Comparison of ENCODE assay signal across 8 cellular contexts in the genomic region with DNA sequence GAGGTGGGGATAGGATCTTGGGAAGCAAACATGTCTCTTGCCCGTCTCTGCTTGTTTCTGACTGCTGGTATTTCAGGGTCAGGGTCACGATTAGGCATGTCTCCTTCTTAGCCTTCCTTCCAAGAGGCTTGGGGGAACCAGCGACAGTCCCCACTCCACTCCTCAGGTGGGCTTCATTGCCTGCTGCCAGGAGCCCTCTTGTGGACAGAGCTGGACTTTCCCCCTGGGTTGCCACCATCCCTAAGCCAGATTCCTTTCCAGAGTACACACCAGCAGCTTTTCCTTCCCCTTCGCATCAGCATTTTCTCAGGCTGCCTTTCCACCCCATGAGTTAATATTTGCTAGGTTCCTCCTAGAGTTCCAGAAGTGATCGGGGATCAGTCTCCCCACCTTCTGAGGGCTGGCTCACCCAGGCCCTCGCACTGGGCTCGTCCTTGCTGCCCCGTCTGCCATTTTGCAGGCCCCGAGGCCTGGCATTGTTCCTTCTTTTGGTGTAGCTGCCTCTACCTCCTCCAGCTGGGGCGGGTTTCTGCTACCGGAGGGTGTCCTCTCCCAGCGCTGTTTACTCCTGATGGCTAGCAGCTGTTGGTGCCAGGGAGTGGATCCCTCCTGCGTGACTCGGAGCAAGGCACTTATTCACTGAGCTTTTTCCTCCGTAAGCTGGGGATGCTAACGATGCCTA.
DNase-seq lines count a peak whose midpoint lies in the region; ATAC-seq and TF ChIP-seq lines count a peak whose summit lies in the region.

No MANE protein-coding gene starts in this region.

- no peak overlapping the region for H3K4me3 ChIP-seq in cardiac fibroblast (replicated peaks in 1 of 2; ENCODE audit: low read depth in 2 of 2, low read length in 2 of 2)

- ATAC-seq in SK-N-SH treated with all-trans-retinoic acid at 6 μM for 48 hours (peak; percentile 86), HG03457 (IDR thresholded peaks at IDR 0.05; ENCODE audit: unreplicated experiment) (no peak)
- peak; percentile 40 for ATAC-seq in stimulated activated naive CD8-positive, alpha-beta T cell treated with anti-CD3 and anti-CD28 coated beads, Interleukin-15, Interleukin-2, amounts not matched to agents 100 U/mL and 50 U/mL, for 24 hours

- DNase-seq in activated gamma-delta T cell treated with Interleukin-2 at 50 U/mL for 16 hours = peak; percentile 56
- DNase-seq in activated gamma-delta T cell (lab: John Stamatoyannopoulos, UW) = no peak
- peak; percentile 64 for DNase-seq in NCI-H1105 (lab: John Stamatoyannopoulos, UW)
- DNase-seq in cardiac fibroblast (ENCODE audit: low read depth in 2 of 2) = peak; percentile 75 to 78
- DNase-seq in kidney glomerular epithelial cell (lab: John Stamatoyannopoulos, UW) = peak; percentile 84
- DNase-seq in stimulated activated naive CD8-positive, alpha-beta T cell treated with anti-CD3 and anti-CD28 coated beads, Interleukin-15, Interleukin-2, amounts not matched to agents 100 U/mL and 50 U/mL, for 24 hours = peak; percentile 57

- peak; percentile 95 for TF ChIP-seq CTCF in cardiac fibroblast (IDR thresholded peaks at IDR 0.05; ENCODE audit: low read depth, low read length)

TF ChIP-seq in SK-N-SH treated with all-trans-retinoic acid at 6 μM for 48 hours, 23 proteins besides CTCF, POLR2A, EP300 and RAD21:
- no peak for TF ChIP-seq BACH2 (CRISPR knock-in tag; IDR thresholded peaks at IDR 0.05; ENCODE audit: borderline replicate concordance)
- no peak for TF ChIP-seq ZNF70 (CRISPR knock-in tag; IDR thresholded peaks at IDR 0.05)
- no peak for TF ChIP-seq GLIS3 (CRISPR knock-in tag; IDR thresholded peaks at IDR 0.05)
- no peak for TF ChIP-seq OSR1 (CRISPR knock-in tag; IDR thresholded peaks at IDR 0.05)
- no peak for TF ChIP-seq ZC3H10 (CRISPR knock-in tag; IDR thresholded peaks at IDR 0.05)
- TF ChIP-seq ZFP30 (CRISPR knock-in tag; IDR thresholded peaks at IDR 0.05) = no peak
- TF ChIP-seq SNAI2 (CRISPR knock-in tag; IDR thresholded peaks at IDR 0.05) = no peak
- no peak for TF ChIP-seq TCF4 (CRISPR knock-in tag; IDR thresholded peaks at IDR 0.05; ENCODE audit: borderline replicate concordance)
- TF ChIP-seq, protein P1, sequence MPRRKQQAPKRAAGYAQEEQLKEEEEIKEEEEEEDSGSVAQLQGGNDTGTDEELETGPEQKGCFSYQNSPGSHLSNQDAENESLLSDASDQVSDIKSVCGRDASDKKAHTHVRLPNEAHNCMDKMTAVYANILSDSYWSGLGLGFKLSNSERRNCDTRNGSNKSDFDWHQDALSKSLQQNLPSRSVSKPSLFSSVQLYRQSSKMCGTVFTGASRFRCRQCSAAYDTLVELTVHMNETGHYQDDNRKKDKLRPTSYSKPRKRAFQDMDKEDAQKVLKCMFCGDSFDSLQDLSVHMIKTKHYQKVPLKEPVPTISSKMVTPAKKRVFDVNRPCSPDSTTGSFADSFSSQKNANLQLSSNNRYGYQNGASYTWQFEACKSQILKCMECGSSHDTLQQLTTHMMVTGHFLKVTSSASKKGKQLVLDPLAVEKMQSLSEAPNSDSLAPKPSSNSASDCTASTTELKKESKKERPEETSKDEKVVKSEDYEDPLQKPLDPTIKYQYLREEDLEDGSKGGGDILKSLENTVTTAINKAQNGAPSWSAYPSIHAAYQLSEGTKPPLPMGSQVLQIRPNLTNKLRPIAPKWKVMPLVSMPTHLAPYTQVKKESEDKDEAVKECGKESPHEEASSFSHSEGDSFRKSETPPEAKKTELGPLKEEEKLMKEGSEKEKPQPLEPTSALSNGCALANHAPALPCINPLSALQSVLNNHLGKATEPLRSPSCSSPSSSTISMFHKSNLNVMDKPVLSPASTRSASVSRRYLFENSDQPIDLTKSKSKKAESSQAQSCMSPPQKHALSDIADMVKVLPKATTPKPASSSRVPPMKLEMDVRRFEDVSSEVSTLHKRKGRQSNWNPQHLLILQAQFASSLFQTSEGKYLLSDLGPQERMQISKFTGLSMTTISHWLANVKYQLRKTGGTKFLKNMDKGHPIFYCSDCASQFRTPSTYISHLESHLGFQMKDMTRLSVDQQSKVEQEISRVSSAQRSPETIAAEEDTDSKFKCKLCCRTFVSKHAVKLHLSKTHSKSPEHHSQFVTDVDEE (CRISPR knock-in tag; IDR thresholded peaks at IDR 0.05) = no peak
- TF ChIP-seq ISL1 (CRISPR knock-in tag; IDR thresholded peaks at IDR 0.05) = no peak
- TF ChIP-seq ZNF565 (CRISPR knock-in tag; conservative IDR thresholded peaks at IDR 0.05; ENCODE audit: low read depth) = no peak
- TF ChIP-seq PPARA (CRISPR knock-in tag; IDR thresholded peaks at IDR 0.05; ENCODE audit: borderline replicate concordance) = no peak
- TF ChIP-seq, protein P2, sequence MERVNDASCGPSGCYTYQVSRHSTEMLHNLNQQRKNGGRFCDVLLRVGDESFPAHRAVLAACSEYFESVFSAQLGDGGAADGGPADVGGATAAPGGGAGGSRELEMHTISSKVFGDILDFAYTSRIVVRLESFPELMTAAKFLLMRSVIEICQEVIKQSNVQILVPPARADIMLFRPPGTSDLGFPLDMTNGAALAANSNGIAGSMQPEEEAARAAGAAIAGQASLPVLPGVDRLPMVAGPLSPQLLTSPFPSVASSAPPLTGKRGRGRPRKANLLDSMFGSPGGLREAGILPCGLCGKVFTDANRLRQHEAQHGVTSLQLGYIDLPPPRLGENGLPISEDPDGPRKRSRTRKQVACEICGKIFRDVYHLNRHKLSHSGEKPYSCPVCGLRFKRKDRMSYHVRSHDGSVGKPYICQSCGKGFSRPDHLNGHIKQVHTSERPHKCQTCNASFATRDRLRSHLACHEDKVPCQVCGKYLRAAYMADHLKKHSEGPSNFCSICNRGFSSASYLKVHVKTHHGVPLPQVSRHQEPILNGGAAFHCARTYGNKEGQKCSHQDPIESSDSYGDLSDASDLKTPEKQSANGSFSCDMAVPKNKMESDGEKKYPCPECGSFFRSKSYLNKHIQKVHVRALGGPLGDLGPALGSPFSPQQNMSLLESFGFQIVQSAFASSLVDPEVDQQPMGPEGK (CRISPR knock-in tag; IDR thresholded peaks at IDR 0.05; ENCODE audit: borderline replicate concordance) = no peak
- TF ChIP-seq CSDC2 (CRISPR knock-in tag; IDR thresholded peaks at IDR 0.05) = no peak
- no peak for TF ChIP-seq TOX (CRISPR knock-in tag; IDR thresholded peaks at IDR 0.05; ENCODE audit: borderline replicate concordance)
- TF ChIP-seq, protein P3, sequence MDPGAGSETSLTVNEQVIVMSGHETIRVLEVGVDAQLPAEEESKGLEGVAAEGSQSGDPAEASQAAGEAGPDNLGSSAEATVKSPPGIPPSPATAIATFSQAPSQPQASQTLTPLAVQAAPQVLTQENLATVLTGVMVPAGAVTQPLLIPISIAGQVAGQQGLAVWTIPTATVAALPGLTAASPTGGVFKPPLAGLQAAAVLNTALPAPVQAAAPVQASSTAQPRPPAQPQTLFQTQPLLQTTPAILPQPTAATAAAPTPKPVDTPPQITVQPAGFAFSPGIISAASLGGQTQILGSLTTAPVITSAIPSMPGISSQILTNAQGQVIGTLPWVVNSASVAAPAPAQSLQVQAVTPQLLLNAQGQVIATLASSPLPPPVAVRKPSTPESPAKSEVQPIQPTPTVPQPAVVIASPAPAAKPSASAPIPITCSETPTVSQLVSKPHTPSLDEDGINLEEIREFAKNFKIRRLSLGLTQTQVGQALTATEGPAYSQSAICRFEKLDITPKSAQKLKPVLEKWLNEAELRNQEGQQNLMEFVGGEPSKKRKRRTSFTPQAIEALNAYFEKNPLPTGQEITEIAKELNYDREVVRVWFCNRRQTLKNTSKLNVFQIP (CRISPR knock-in tag; IDR thresholded peaks at IDR 0.05; ENCODE audit: borderline replicate concordance, low read depth) = no peak
